In the genomic region with DNA sequence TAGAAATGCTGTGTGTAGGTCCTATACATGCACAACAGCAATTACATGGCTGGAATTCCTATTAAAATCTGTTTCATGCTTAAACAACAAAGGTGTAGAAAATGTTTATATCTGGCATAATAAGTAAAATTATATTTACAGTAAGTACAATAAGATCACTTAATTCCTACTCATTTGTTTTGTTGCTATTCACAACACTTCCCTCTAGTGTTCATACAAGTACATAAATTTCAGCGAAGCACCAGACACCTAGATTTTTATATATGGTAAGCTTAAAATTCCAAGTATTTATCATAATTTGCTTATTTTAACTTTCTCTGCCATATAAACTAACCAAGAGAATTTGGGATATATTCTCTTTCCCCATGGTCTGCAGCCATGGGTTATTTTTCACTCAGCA, we compare ENCODE assay signal across 11 cellular contexts. TPM values are rescaled to one million over a fixed set of nuclear protein-coding genes. Genes with fewer than 3 reads are reported as not detected.
DNase-seq lines count a peak whose midpoint lies in the region; ATAC-seq and TF ChIP-seq lines count a peak whose summit lies in the region.
"Had no signal": no experiment of that assay in that cellular context is flagged by ENCODE, and none has a peak within 500 bp of the region (broad histone marks: within the 10 kb centered on the region; RNA-seq: fewer than 3 reads in every experiment).

No MANE protein-coding gene starts in this region.

- no peaks in the 10 kb centered on the region for H3K27me3 ChIP-seq in left lung

- H3K4me3 ChIP-seq in AG09309 (ENCODE audit: control insufficient read depth, low read depth, low read length) = no peak overlapping the region
- H3K4me3 ChIP-seq in fibroblast of pulmonary artery (replicated peaks; ENCODE audit: low read depth, low read length) = no peak overlapping the region
- no peak overlapping the region for H3K4me3 ChIP-seq in left lung

- TF ChIP-seq CTCF in AG09309 (IDR thresholded peaks at IDR 0.05; ENCODE audit: control insufficient read depth, insufficient read depth, low read depth, low read length, missing control alignments) (peak; percentile 23), fibroblast of pulmonary artery (IDR thresholded peaks at IDR 0.05; ENCODE audit: low read length, missing control alignments) (peak; percentile 57), left lung (IDR thresholded peaks at IDR 0.05) (no peak)

- intact Hi-C loops in left lung (cut with DNase I) = loop anchor here in 1 of 2 donors (5.0 kb wide), 1 partner anchor 206 kb away; no protein-coding TSS in a partner anchor

- no peaks in the 10 kb centered on the region for H3K9me3 Mint-ChIP-seq in activated T-cell treated with anti-CD3 and anti-CD28 coated beads, Interleukin-2, amount 50 U/mL, for 4 hours
- H3K9me3 Mint-ChIP-seq: activated CD4-positive, alpha-beta T cell treated with anti-CD3 and anti-CD28 coated beads, Interleukin-2, amount 10 ng/mL, durations not matched to agents 7 days and 5 days; stimulated activated naive CD8-positive, alpha-beta T cell treated with anti-CD3 and anti-CD28 coated beads, Interleukin-15, Interleukin-2, amounts not matched to agents 100 ng/mL and 50 ng/mL, for 24 hours had no signal

- H3K4me1 Mint-ChIP-seq in activated T-cell treated with anti-CD3 and anti-CD28 coated beads, Interleukin-2, amount 50 U/mL, for 4 hours (ENCODE audit: low read depth) = peaks cover 2% of the 10 kb centered on the region

- H3K9me3 ChIP-seq in left lung = no peaks in the 10 kb centered on the region

- H3K4me3 Mint-ChIP-seq in activated T-cell treated with anti-CD3 and anti-CD28 coated beads, Interleukin-2, amount 50 U/mL, for 4 hours = no peak overlapping the region
- H3K4me3 Mint-ChIP-seq: activated CD4-positive, alpha-beta T cell treated with anti-CD3 and anti-CD28 coated beads, Interleukin-2, amount 10 ng/mL, durations not matched to agents 7 days and 5 days; stimulated activated naive CD8-positive, alpha-beta T cell treated with anti-CD3 and anti-CD28 coated beads, Interleukin-15, Interleukin-2, amounts not matched to agents 100 ng/mL and 50 ng/mL, for 24 hours had no signal

- H3K36me3 ChIP-seq in left lung = no peaks in the 10 kb centered on the region

- H3K36me3 Mint-ChIP-seq in activated T-cell treated with anti-CD3 and anti-CD28 coated beads, Interleukin-2, amount 50 U/mL, for 4 hours (ENCODE audit: insufficient read depth) = peaks cover 4% of the 10 kb centered on the region

- peaks cover 0 to 3% of the 10 kb centered on the region in 2 donors for H3K4me1 ChIP-seq in left lung

- no peak for DNase-seq in AG09309 (ENCODE audit: low read depth)
- peak; percentile 15 for DNase-seq in SK-MEL-5 (ENCODE audit: low read depth, low spot score)
- DNase-seq in fibroblast of pulmonary artery (ENCODE audit: low read depth) = peak; percentile 62
- no peak for DNase-seq in activated CD8-positive, alpha-beta memory T cell treated with anti-CD3 and anti-CD28 coated beads, Interleukin-2, amount 50 U/mL, for 48 hours
- DNase-seq in left lung = no peak
- no peak for DNase-seq in activated T-cell treated with anti-CD3 and anti-CD28 coated beads, Interleukin-2, amount 50 U/mL, for 4 hours
- DNase-seq: activated CD4-positive, alpha-beta T cell treated with anti-CD3 and anti-CD28 coated beads, Interleukin-2, amount 10 ng/mL, durations not matched to agents 7 days and 5 days; NCI-H345 had no signal

- ATAC-seq in GM21367 (IDR thresholded peaks at IDR 0.05; ENCODE audit: unreplicated experiment) (peak; percentile 55), GM18861 (IDR thresholded peaks at IDR 0.05; ENCODE audit: unreplicated experiment) (no peak), left lung (no peak)
- ATAC-seq in activated T-cell treated with anti-CD3 and anti-CD28 coated beads, Interleukin-2, amount 50 U/mL, for 4 hours = no peak

- in situ Hi-C loops in SK-MEL-5 (cut with HindIII; ENCODE audit: low pct_unique_long_range_greater_than_20kb, low sequenced_read_pairs) = no loop called here

- H3K27ac ChIP-seq in left lung = no peak overlapping the region

- H3K27me3 Mint-ChIP-seq in activated T-cell treated with anti-CD3 and anti-CD28 coated beads, Interleukin-2, amount 50 U/mL, for 4 hours (ENCODE audit: low read depth) = no peaks in the 10 kb centered on the region
- H3K27me3 Mint-ChIP-seq: activated CD4-positive, alpha-beta T cell treated with anti-CD3 and anti-CD28 coated beads, Interleukin-2, amount 10 ng/mL, durations not matched to agents 7 days and 5 days had no signal

RNA-seq across cellular contexts. Expression of a gene that starts 51.8 kb away (rescaled TPM):
- 0.40 and 2.0 TPM in 2 replicates for total RNA-seq in SK-MEL-5 (2014; rRNA removed; shearing (Covaris generic))
- 2.3 and 3.5 TPM in 2 replicates for polyA plus RNA-seq in SK-MEL-5 (2015; cell fraction: cytosol; rRNA removed)
- polyA plus RNA-seq in SK-MEL-5 (2015; cell fraction: nucleus; rRNA removed) = 9.2 and 11.7 TPM in 2 replicates
- total RNA-seq in left lung = 10 to 100 TPM; 63.7 to 74.1 TPM
- total RNA-seq in activated T-cell treated with anti-CD3 and anti-CD28 coated beads, Interleukin-2, amount 50 U/mL, for 4 hours = 10 to 100 TPM; 21.4 to 41.1 (median 30.5) TPM

Comparison
In these comparisons a context has a peak if more than half of its experiments do, and no peak if none do; other contexts are left out.
1. DNase-seq: peak in SK-MEL-5 (single experiment) and fibroblast of pulmonary artery (single experiment); none in AG09309 (single experiment), activated CD8-positive, alpha-beta memory T cell treated with anti-CD3 and anti-CD28 coated beads, Interleukin-2, amount 50 U/mL, for 48 hours (single experiment), left lung (0 of 2) and activated T-cell treated with anti-CD3 and anti-CD28 coated beads, Interleukin-2, amount 50 U/mL, for 4 hours (single experiment).
2. CTCF ChIP-seq: peak in AG09309 (single experiment) and fibroblast of pulmonary artery (single experiment); none in left lung (0 of 2).